Comparison of ENCODE assay signal across 22 cellular contexts in the genomic region with DNA sequence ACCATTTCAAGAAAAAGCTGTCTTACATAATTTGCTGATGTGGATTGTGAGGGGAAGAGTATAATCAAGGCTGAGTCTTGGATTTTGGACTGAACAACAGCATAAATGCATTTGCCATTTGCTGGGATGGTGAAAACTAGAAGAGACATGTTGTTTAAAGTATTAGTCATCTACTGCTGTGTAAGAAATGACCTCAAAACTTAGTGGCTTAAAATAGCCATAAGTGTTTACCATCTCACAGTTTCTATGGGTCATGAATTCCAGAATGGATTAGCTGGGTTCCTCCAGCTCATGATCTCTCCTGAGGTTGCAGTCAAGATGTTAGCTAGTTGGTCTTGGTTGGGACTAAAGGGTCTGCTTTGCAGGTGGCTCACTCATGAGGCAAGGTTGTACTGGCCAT.
DNase-seq lines count a peak whose midpoint lies in the region; ATAC-seq and TF ChIP-seq lines count a peak whose summit lies in the region.
"Had no signal": no experiment of that assay in that cellular context is flagged by ENCODE, and none has a peak within 500 bp of the region (broad histone marks: within the 10 kb centered on the region; RNA-seq: fewer than 3 reads in every experiment).

No MANE protein-coding gene starts in this region.

- no peaks in the 10 kb centered on the region for H4K20me1 ChIP-seq in mammary epithelial cell (ENCODE audit: insufficient read depth, low read length)

- in situ Hi-C loops in mammary epithelial cell (cut with MboI; ENCODE audit: low sequenced_read_pairs in 2 of 2) = loop anchor here in 1 of 2 donors (25.0 kb wide), 1 partner anchor 248 kb away; no protein-coding TSS in a partner anchor

- peak; percentile 85 for DNase-seq in mammary epithelial cell
- no peak for DNase-seq in breast epithelium (ENCODE audit: low spot score in 2 of 2)
- peak; percentile 21 for DNase-seq in amniotic epithelial cell (ENCODE audit: low read depth)
- DNase-seq in foreskin fibroblast = peak; percentile 74 to 85
- peak; percentile 76 for DNase-seq in stromal cell of bone marrow (ENCODE audit: low read depth)
- DNase-seq in NCI-H1092 (lab: John Stamatoyannopoulos, UW) = no peak
- DNase-seq: 8988T; activated CD4-positive, alpha-beta T cell treated with anti-CD3 and anti-CD28 coated beads, Interleukin-2, amount 50 U/mL, for 1 hour; activated naive CD4-positive, alpha-beta T cell treated with Interleukin-2 at 50 U/mL for 16 hours; activated T-cell treated with anti-CD3 and anti-CD28 coated beads for 4 hours; body of pancreas; CD4-positive, CD25-positive, alpha-beta regulatory T cell; DMS 273 treated with DMSO at 0.1 percent for 48 hours; NCI-H1092 treated with DMSO at 0.1 percent for 48 hours; NCI-H526; retina; Right ventricle myocardium superior; uterus had no signal

- H3K4me3 ChIP-seq in mammary epithelial cell (replicated peaks in 1 of 3; ENCODE audit: insufficient read depth in 1 of 3, low read depth in 2 of 3, low read length in 3 of 3) (no peak overlapping the region), breast epithelium (no peak overlapping the region), foreskin fibroblast (ENCODE audit: low read depth in 1 of 2, low read length in 2 of 2) (no peak overlapping the region)
- H3K4me3 ChIP-seq: body of pancreas, coronary artery, suprapubic skin, uterus had no signal

- intact Hi-C loops in mammary epithelial cell (cut with micrococcal nuclease) = loop anchor here (2.0 kb wide), 1 partner anchor 19 kb away; no protein-coding TSS in a partner anchor
- intact Hi-C loops in breast epithelium (cut with DNase I; ENCODE audit: low total_unique reads) = no loop called here

- H2AFZ ChIP-seq in mammary epithelial cell (ENCODE audit: low read depth, low read length) = no peak overlapping the region

- H3K27me3 ChIP-seq in mammary epithelial cell (ENCODE audit: insufficient read depth, low read length) (no peaks in the 10 kb centered on the region), breast epithelium (no peaks in the 10 kb centered on the region)
- H3K27me3 ChIP-seq: body of pancreas, uterus had no signal

- dilution Hi-C loops in mammary epithelial cell (cut with HindIII; ENCODE audit: low sequenced_read_pairs) = no loop called here

- H3K27ac ChIP-seq in mammary epithelial cell (ENCODE audit: insufficient read depth, low read depth, low read length) (no peak overlapping the region), breast epithelium (no peak overlapping the region)
- H3K27ac ChIP-seq: body of pancreas, coronary artery, suprapubic skin, uterus had no signal

- no peaks in the 10 kb centered on the region for H3K9me3 ChIP-seq in mammary epithelial cell (replicated peaks; ENCODE audit: insufficient read depth, low read length)
- no peaks in the 10 kb centered on the region for H3K9me3 ChIP-seq in breast epithelium
- H3K9me3 ChIP-seq: body of pancreas, suprapubic skin, uterus had no signal

- no peak overlapping the region for H3K9ac ChIP-seq in mammary epithelial cell (ENCODE audit: insufficient read depth, low read length)

- no peaks in the 10 kb centered on the region for H3K79me2 ChIP-seq in mammary epithelial cell (ENCODE audit: insufficient read depth, low read length)

- no peak for TF ChIP-seq POLR2A in breast epithelium (IDR thresholded peaks at IDR 0.05)

- ATAC-seq in HG03521 (IDR thresholded peaks at IDR 0.05; ENCODE audit: unreplicated experiment) = no peak
- ATAC-seq in GM19452 (IDR thresholded peaks at IDR 0.05; ENCODE audit: unreplicated experiment) = no peak
- ATAC-seq: body of pancreas had no signal

- peaks cover 14% of the 10 kb centered on the region for H3K4me1 ChIP-seq in mammary epithelial cell (ENCODE audit: insufficient read depth, low read length)
- no peaks in the 10 kb centered on the region for H3K4me1 ChIP-seq in breast epithelium
- H3K4me1 ChIP-seq: body of pancreas, suprapubic skin, uterus had no signal

- H3K4me2 ChIP-seq in mammary epithelial cell (ENCODE audit: insufficient read depth, low read depth, low read length) = peak overlapping the region; percentile 20

- no TSS peak for BruUV-seq in mammary epithelial cell (replicated peaks; lab: Mats Ljungman, UMichigan)

- CTCF ChIA-PET in mammary epithelial cell (lab: Charles Lee; ENCODE audit: low non-redundant PET) = no interaction called here

- TF ChIP-seq CTCF in mammary epithelial cell (conservative IDR thresholded peaks at IDR 0.05 in 1 of 2, IDR thresholded peaks at IDR 0.05 in 1 of 2; ENCODE audit: extremely low read depth in 1 of 2, insufficient read depth in 1 of 2, low read depth in 1 of 2, low read length in 2 of 2) = no peak
- TF ChIP-seq CTCF in breast epithelium (IDR thresholded peaks at IDR 0.05) = no peak
- no peak for TF ChIP-seq CTCF in foreskin fibroblast (IDR thresholded peaks at IDR 0.05; ENCODE audit: low read depth, low read length)

- no peaks in the 10 kb centered on the region for H3K36me3 ChIP-seq in mammary epithelial cell (ENCODE audit: insufficient read depth, low read length)
- no peaks in the 10 kb centered on the region for H3K36me3 ChIP-seq in breast epithelium
- H3K36me3 ChIP-seq: suprapubic skin, uterus had no signal

Comparison
In these comparisons a context has a peak if more than half of its experiments do, and no peak if none do; other contexts are left out.
1. DNase-seq: peak in mammary epithelial cell (single experiment), amniotic epithelial cell (single experiment), foreskin fibroblast (2 of 2) and stromal cell of bone marrow (single experiment); none in breast epithelium (0 of 2) and NCI-H1092 (single experiment).